ENCODE assay signal across 15 cellular contexts in genomic region chr3:492586-493296, GRCh38.
A peak's percentile ranks its signal among the peaks of the same experiment; 100 is the strongest.
DNase-seq lines count a peak whose midpoint lies in the region; ATAC-seq lines count a peak whose summit lies in the region.
"Had no signal": no experiment of that assay in that cellular context is flagged by ENCODE, and none has a peak within 500 bp of the region (broad histone marks: within the 10 kb centered on the region; RNA-seq: fewer than 3 reads in every experiment).

No MANE protein-coding gene starts in this region.

- H3K27me3 ChIP-seq in Karpas-422 (ENCODE audit: low read length) = no peaks in the 10 kb centered on the region
- H3K27me3 ChIP-seq: Peyer's patch had no signal

- no peak overlapping the region for H3K27ac ChIP-seq in Karpas-422 (ENCODE audit: low read length)
- H3K27ac ChIP-seq: 22Rv1, Peyer's patch had no signal

- no peaks in the 10 kb centered on the region for H3K79me2 ChIP-seq in Karpas-422 (ENCODE audit: low read length)

- H3K9me2 ChIP-seq in Karpas-422 (replicated peaks; ENCODE audit: insufficient read depth, low read length) = no peaks in the 10 kb centered on the region

- H3K4me3 Mint-ChIP-seq in stimulated activated memory B cell treated with anti-CD40 and anti-IgM and Interleukin-4, amounts not matched to agents 10 μg/mL and 1 μg/mL and 100 μg/mL, for 72 hours = peak overlapping the region; percentile 64

- H2AFZ ChIP-seq in Karpas-422 (ENCODE audit: low read length) = peak overlapping the region; percentile 28; the same call in 1 of the 2 replicates

- no peaks in the 10 kb centered on the region for H3K27me3 Mint-ChIP-seq in stimulated activated memory B cell treated with anti-CD40 and anti-IgM and Interleukin-4, amounts not matched to agents 10 μg/mL and 1 μg/mL and 100 μg/mL, for 72 hours

- peak overlapping the region; percentile 29 for H3K27ac Mint-ChIP-seq in stimulated activated memory B cell treated with anti-CD40 and anti-IgM and Interleukin-4, amounts not matched to agents 10 μg/mL and 1 μg/mL and 100 μg/mL, for 72 hours

- no peaks in the 10 kb centered on the region for H3K9me3 Mint-ChIP-seq in stimulated activated memory B cell treated with anti-CD40 and anti-IgM and Interleukin-4, amounts not matched to agents 10 μg/mL and 1 μg/mL and 100 μg/mL, for 72 hours

- peaks cover 8% of the 10 kb centered on the region for H3K4me1 Mint-ChIP-seq in stimulated activated memory B cell treated with anti-CD40 and anti-IgM and Interleukin-4, amounts not matched to agents 10 μg/mL and 1 μg/mL and 100 μg/mL, for 72 hours

- H4K20me1 ChIP-seq in Karpas-422 (ENCODE audit: insufficient read depth, low read depth, low read length) = no peaks in the 10 kb centered on the region

- peak overlapping the region; percentile 23 for H3K4me2 ChIP-seq in Karpas-422 (ENCODE audit: low read depth, low read length, poor library complexity, severe bottlenecking)

- H3K36me3 ChIP-seq in Karpas-422 (ENCODE audit: insufficient read depth, low read length) = no peaks in the 10 kb centered on the region
- H3K36me3 ChIP-seq: Peyer's patch had no signal

- H3K4me3 ChIP-seq in Karpas-422 (ENCODE audit: low read length) = no peak overlapping the region
- H3K4me3 ChIP-seq: Peyer's patch had no signal

- intact Hi-C loops in posterior vena cava (cut with DNase I) = no loop called here

- no peaks in the 10 kb centered on the region for H3K9me3 ChIP-seq in Karpas-422 (ENCODE audit: low read length)

- peak; percentile 64 for ATAC-seq in HG02798 (IDR thresholded peaks at IDR 0.05; ENCODE audit: poor library complexity, unreplicated experiment)
- ATAC-seq in stimulated activated memory B cell treated with anti-CD40 and anti-IgM and Interleukin-4, amounts not matched to agents 10 μg/mL and 1 μg/mL and 100 μg/mL, for 72 hours = no peak
- ATAC-seq: left colon had no signal

- DNase-seq in DMS53 (lab: John Stamatoyannopoulos, UW) = peak; percentile 4
- no peak for DNase-seq in DMS53 treated with DMSO at 0.1 percent for 48 hours (lab: John Stamatoyannopoulos, UW; ENCODE audit: unreplicated experiment)
- no peak for DNase-seq in Karpas-422
- DNase-seq in COLO668 (lab: John Stamatoyannopoulos, UW; ENCODE audit: unreplicated experiment) = no peak
- DNase-seq in SIG-M5 (lab: John Stamatoyannopoulos, UW) = no peak
- no peak for DNase-seq in posterior vena cava (ENCODE audit: low spot score)
- DNase-seq: amniotic stem cell, DMS153, left colon, NCI-H2171, nucleus accumbens, Peyer's patch had no signal

- H3K4me1 ChIP-seq in Karpas-422 (ENCODE audit: low read length) = no peaks in the 10 kb centered on the region
- H3K4me1 ChIP-seq: Peyer's patch had no signal

- H3K36me3 Mint-ChIP-seq in stimulated activated memory B cell treated with anti-CD40 and anti-IgM and Interleukin-4, amounts not matched to agents 10 μg/mL and 1 μg/mL and 100 μg/mL, for 72 hours = no peaks in the 10 kb centered on the region

- no peak overlapping the region for H3K9ac ChIP-seq in Karpas-422 (ENCODE audit: low read length)
